Comparison of ENCODE assay signal across 8 cellular contexts in the genomic region with DNA sequence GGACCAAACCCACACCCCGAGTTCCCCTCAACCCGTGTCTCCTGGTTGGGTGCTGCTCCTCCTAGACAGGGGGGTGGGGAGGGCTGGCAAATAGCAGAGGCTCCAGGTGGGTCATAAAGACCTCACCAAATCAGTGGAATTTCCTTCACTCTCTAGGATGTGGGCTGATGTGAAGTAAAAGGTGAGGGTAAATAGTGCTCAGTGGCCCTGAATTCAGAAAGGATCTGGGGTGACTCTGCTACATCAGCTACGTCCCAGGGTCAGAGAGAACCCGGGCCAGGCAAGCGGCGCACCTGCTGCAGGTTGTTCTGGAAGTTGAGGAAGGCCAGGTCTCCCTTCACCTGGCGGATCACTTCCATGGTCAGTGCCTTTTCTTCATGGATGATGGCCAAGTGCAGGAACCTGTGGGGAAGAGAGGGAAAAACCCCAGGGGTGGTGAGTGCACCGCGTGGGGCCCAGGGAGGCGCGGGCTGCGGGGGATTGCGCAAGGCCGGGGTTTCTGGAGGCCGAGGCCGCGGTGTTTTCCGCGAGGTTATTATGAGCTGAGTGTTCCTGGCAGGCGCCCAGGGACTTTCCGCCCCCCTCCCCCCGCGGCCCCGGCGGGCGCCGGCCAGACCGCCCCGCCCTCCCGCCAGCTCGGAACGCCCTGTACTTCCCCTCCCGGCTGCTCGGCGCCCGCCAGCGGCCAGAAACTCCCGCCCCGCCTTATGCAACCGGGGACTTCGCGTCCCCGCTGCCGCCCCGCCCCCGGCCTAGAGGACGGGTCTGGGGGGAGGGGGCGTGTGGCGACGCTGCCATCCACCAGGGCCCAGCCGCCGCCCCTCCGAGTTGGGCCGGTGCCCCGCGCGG. TPM values are rescaled to one million over a fixed set of nuclear protein-coding genes. Genes with fewer than 3 reads are reported as not detected.
A peak's percentile ranks its signal among the peaks of the same experiment; 100 is the strongest.
DNase-seq lines count a peak whose midpoint lies in the region; ATAC-seq and FAIRE-seq lines count a peak whose summit lies in the region.

No MANE protein-coding gene starts in this region.

- DNase-seq in GM18507 (ENCODE audit: extremely low spot score, insufficient read length, low read depth), result peak; percentile 81
- DNase-seq in NCI-H187 treated with DMSO at 0.1 percent for 48 hours (lab: John Stamatoyannopoulos, UW), result peak; percentile 68
- DNase-seq in T-helper 2 cell, result peak; percentile 91 to 95 (median 94)
- peak; percentile 97 to 99 (median 99) for DNase-seq in right cardiac atrium
- DNase-seq in putamen (ENCODE audit: low spot score), result peak; percentile 92
- DNase-seq in urothelium cell line (ENCODE audit: low spot score), result peak; percentile 94

- WGBS in right cardiac atrium, result under 1% methylated on average over 57 of the region's 57 CpGs

- ATAC-seq in HG02970 (IDR thresholded peaks at IDR 0.05; ENCODE audit: low FRiP score, unreplicated experiment) (peak; percentile 47), right cardiac atrium (peak; percentile 83 to 89)

- H3K9me3 ChIP-seq in right cardiac atrium (ENCODE audit: control insufficient read depth, low read length), result no peaks in the 10 kb centered on the region

- no peaks in the 10 kb centered on the region for H3K4me1 ChIP-seq in right cardiac atrium (ENCODE audit: control insufficient read depth, insufficient read depth, low read length)

- FAIRE-seq in GM18507 (lab: Jason Lieb, UNC), result peak; percentile 54
- FAIRE-seq in urothelium cell line (lab: Jason Lieb, UNC), result no peak

- H3K27ac ChIP-seq in angular gyrus (ENCODE audit: low read depth, low read length) (peak overlapping the region; percentile 99), right cardiac atrium (ENCODE audit: low read length) (peak overlapping the region; percentile 98)

- H3K27me3 ChIP-seq in right cardiac atrium (ENCODE audit: control insufficient read depth, insufficient read depth), result no peaks in the 10 kb centered on the region

- intact Hi-C loops in right cardiac atrium (cut with DNase I), result loop anchor here (2.0 to 10.0 kb wide), 4 partner anchors 66 to 119 kb away; a partner anchor contains a TSS

- H3K4me3 ChIP-seq in right cardiac atrium (ENCODE audit: low read length), result peak overlapping the region; percentile 81

RNA-seq across cellular contexts. Expression of a gene that starts 0.9 kb away (rescaled TPM):
- 100 to 1,000 TPM in 3 of 4 donors, 10 to 100 TPM in 1; 74.0 to 125 (median 103) TPM for total RNA-seq in right cardiac atrium
- polyA plus RNA-seq in right cardiac atrium, result 81.2 TPM

Comparison
In these comparisons a context has a peak if more than half of its experiments do, and no peak if none do; other contexts are left out.
1. Peak in every context shown above with its lines: DNase-seq, ATAC-seq, H3K4me3 ChIP-seq and H3K27ac ChIP-seq.